22 cellular contexts compared by ENCODE assay signal in the genomic region with DNA sequence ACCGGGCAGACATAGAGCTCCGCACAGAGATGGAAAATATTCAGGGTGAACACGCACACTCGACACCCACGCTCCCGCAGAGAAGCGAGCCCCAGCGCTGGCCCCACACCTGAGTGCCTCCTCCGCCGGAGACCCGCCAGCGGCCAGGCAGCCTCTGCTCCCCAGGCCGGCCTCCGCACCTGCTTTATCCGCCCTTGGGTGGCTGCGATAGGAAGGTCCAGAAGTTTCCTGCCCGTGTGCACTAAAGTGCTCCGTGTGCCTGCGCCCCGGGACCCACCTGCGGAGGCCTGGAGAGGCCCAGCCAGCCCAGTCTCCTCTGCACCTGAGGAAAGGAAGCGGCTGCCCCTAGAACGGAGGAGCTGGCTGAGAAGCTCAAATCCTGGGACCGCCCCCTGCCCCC.
"Had no signal": no experiment of that assay in that cellular context is flagged by ENCODE, and none has a peak within 500 bp of the region (broad histone marks: within the 10 kb centered on the region; RNA-seq: fewer than 3 reads in every experiment).

No MANE protein-coding gene starts in this region.

- H3K27ac ChIP-seq: lower lobe of right lung, neural progenitor cell, pancreas, right atrium auricular region, skin epidermis, suprapubic skin, thoracic aorta, tibial artery, upper lobe of right lung, uterus had no signal

- DNase-seq: hippocampal formation; kidney glomerular epithelial cell; left cardiac atrium; left ventricle myocardium superior; lower lobe of right lung; mammary epithelial cell; mesenchymal stem cell; naive B cell; natural killer cell; nephron progenitor cell; pancreas; stimulated activated CD4-positive, alpha-beta T cell treated with anti-CD3 and anti-CD28 coated beads, Interleukin-4, amount 100 ng/mL, for 24 hours; stimulated activated naive CD4-positive, alpha-beta T cell; tibial artery; trophoblast cell; upper lobe of right lung; uterus had no signal

- H3K4me1 ChIP-seq: uterus had no signal

- H3K4me2 ChIP-seq: neural progenitor cell had no signal

- H2AFZ ChIP-seq: neural progenitor cell had no signal

- H3K9me3 ChIP-seq: lower lobe of right lung, pancreas, right atrium auricular region, suprapubic skin, thoracic aorta, tibial artery, upper lobe of right lung, uterus had no signal

- H3K4me3 ChIP-seq: lower lobe of right lung, neural progenitor cell, pancreas, right atrium auricular region, skin epidermis, suprapubic skin, thoracic aorta, tibial artery, upper lobe of right lung, uterus had no signal

- H3K36me3 ChIP-seq: lower lobe of right lung, neural progenitor cell, pancreas, right atrium auricular region, suprapubic skin, thoracic aorta, tibial artery, upper lobe of right lung, uterus had no signal

- H3K27me3 ChIP-seq: right atrium auricular region had no signal

- H3K9ac ChIP-seq: neural progenitor cell had no signal
